Comparison of ENCODE assay signal across 1 cellular context in genomic region chr1:23772049-23772853, GRCh38.
TF ChIP-seq lines count a peak whose summit lies in the region.

No MANE protein-coding gene starts in this region.

TF ChIP-seq in K562, 482 proteins besides CTCF, POLR2A, EP300 and RAD21 (continues in another document):
- no peak for TF ChIP-seq SMAD4 (CRISPR knock-in tag; conservative IDR thresholded peaks at IDR 0.05)
- peak; percentile 56 for TF ChIP-seq NEUROD1 (IDR thresholded peaks at IDR 0.05; ENCODE audit: borderline replicate concordance, low read depth, low read length, partially characterized antibody)
- TF ChIP-seq ZNF609 (CRISPR knock-in tag; IDR thresholded peaks at IDR 0.05; ENCODE audit: borderline replicate concordance) = no peak
- TF ChIP-seq ZNF766 (CRISPR knock-in tag; conservative IDR thresholded peaks at IDR 0.05) = no peak
- TF ChIP-seq GATAD2A (IDR thresholded peaks at IDR 0.05) = no peak
- no peak for TF ChIP-seq HNRNPK (IDR thresholded peaks at IDR 0.05; ENCODE audit: low read depth, low read length, poor library complexity, severe bottlenecking)
- TF ChIP-seq POLR2AphosphoS2 (IDR thresholded peaks at IDR 0.05; ENCODE audit: low read length) = no peak
- TF ChIP-seq CBFA2T3 (IDR thresholded peaks at IDR 0.05) = no peak
- TF ChIP-seq HDGF (IDR thresholded peaks at IDR 0.05) = 0 out of 2 replicates have a peak, but pooled peaks have one; percentile 13
- no peak for TF ChIP-seq SNRNP70 (optimal IDR thresholded peaks at IDR 0.05; ENCODE audit: low read depth, low read length)
- TF ChIP-seq ZNF280A (IDR thresholded peaks at IDR 0.05; ENCODE audit: low read depth, partially characterized antibody) = no peak
- no peak for TF ChIP-seq ARID4B (CRISPR knock-in tag; IDR thresholded peaks at IDR 0.05)
- TF ChIP-seq NRF1 (conservative IDR thresholded peaks at IDR 0.05 in 1 of 2, IDR thresholded peaks at IDR 0.05 in 1 of 2) = no peak
- no peak for TF ChIP-seq ZNF445 (CRISPR knock-in tag; IDR thresholded peaks at IDR 0.05; ENCODE audit: low read depth)
- no peak for TF ChIP-seq CAMTA2 (CRISPR knock-in tag; conservative IDR thresholded peaks at IDR 0.05)
- no peak for TF ChIP-seq PBX2 (CRISPR knock-in tag; IDR thresholded peaks at IDR 0.05; ENCODE audit: low read depth)
- no peak for TF ChIP-seq PBX2 (tag; conservative IDR thresholded peaks at IDR 0.05; ENCODE audit: low read depth)
- no peak for TF ChIP-seq GTF2B (IDR thresholded peaks at IDR 0.05; ENCODE audit: extremely low read depth, insufficient read length)
- no peak for TF ChIP-seq PRPF4 (IDR thresholded peaks at IDR 0.05; ENCODE audit: insufficient read depth, low read depth, low read length, poor library complexity, severe bottlenecking)
- no peak for TF ChIP-seq EWSR1 (IDR thresholded peaks at IDR 0.05; ENCODE audit: borderline replicate concordance, low read depth, partially characterized antibody)
- TF ChIP-seq DIDO1 (tag; IDR thresholded peaks at IDR 0.05; ENCODE audit: low read depth) = no peak
- TF ChIP-seq NFATC3 (IDR thresholded peaks at IDR 0.05) = no peak; the same call in 1 of the 2 replicates
- no peak for TF ChIP-seq ZHX1 (conservative IDR thresholded peaks at IDR 0.05; ENCODE audit: low read length)
- no peak for TF ChIP-seq ETS1 (conservative IDR thresholded peaks at IDR 0.05; ENCODE audit: control insufficient read depth, low read depth, low read length)
- no peak for TF ChIP-seq ZNF121 (CRISPR knock-in tag; conservative IDR thresholded peaks at IDR 0.05)
- no peak for TF ChIP-seq KLF13 (tag; IDR thresholded peaks at IDR 0.05; ENCODE audit: borderline replicate concordance, low read depth)
- TF ChIP-seq XRCC5 (IDR thresholded peaks at IDR 0.05; ENCODE audit: low read depth, low read length) = peak; percentile 54; the same call in 1 of the 2 replicates
- TF ChIP-seq ZNF696 (CRISPR knock-in tag; conservative IDR thresholded peaks at IDR 0.05) = no peak
- no peak for TF ChIP-seq ATF2 (CRISPR knock-in tag; IDR thresholded peaks at IDR 0.05)
- peak; percentile 68 for TF ChIP-seq JUND (IDR thresholded peaks at IDR 0.05; ENCODE audit: borderline replicate concordance, low read depth, low read length)
- no peak; the same call in 2 of the 3 replicates for TF ChIP-seq JUND (tag; IDR thresholded peaks at IDR 0.05; ENCODE audit: borderline replicate concordance, low read depth, low read length)
- peak; percentile 69 for TF ChIP-seq NR0B1 (IDR thresholded peaks at IDR 0.05; ENCODE audit: partially characterized antibody)
- TF ChIP-seq KLF10 (CRISPR knock-in tag; IDR thresholded peaks at IDR 0.05) = no peak
- TF ChIP-seq SIN3B (IDR thresholded peaks at IDR 0.05; ENCODE audit: low read depth) = no peak
